ENCODE assay signal across 20 cellular contexts in genomic region chr17:4768281-4768680, GRCh38. TPM values are rescaled to one million over a fixed set of nuclear protein-coding genes. Genes with fewer than 3 reads are reported as not detected.
DNase-seq lines count a peak whose midpoint lies in the region; ATAC-seq and TF ChIP-seq lines count a peak whose summit lies in the region.
"Had no signal": no experiment of that assay in that cellular context is flagged by ENCODE, and none has a peak within 500 bp of the region (broad histone marks: within the 10 kb centered on the region; RNA-seq: fewer than 3 reads in every experiment).

No MANE protein-coding gene starts in this region.

- no peak overlapping the region for H3K4me3 ChIP-seq in muscle layer of duodenum (ENCODE audit: low read depth in 1 of 2, low read length in 2 of 2)

- H3K27me3 ChIP-seq in muscle layer of duodenum (ENCODE audit: low read depth, low read length) = no peaks in the 10 kb centered on the region

- CTCF ChIA-PET in activated B cell treated with CpG ODN at 0.5 μM for 24 hours (lab: Charles Lee) = no interaction called here

- H3K27ac Mint-ChIP-seq in activated B cell treated with CpG ODN at 0.5 μM for 24 hours (peak overlapping the region; percentile 3), nephron progenitor cell (no peak overlapping the region)
- H3K27ac Mint-ChIP-seq: HFFc6 had no signal

- H3K4me1 Mint-ChIP-seq in activated B cell treated with CpG ODN at 0.5 μM for 24 hours (peaks cover 5% of the 10 kb centered on the region), nephron progenitor cell (no peaks in the 10 kb centered on the region)

- H3K9me3 Mint-ChIP-seq in activated B cell treated with CpG ODN at 0.5 μM for 24 hours (no peaks in the 10 kb centered on the region), nephron progenitor cell (no peaks in the 10 kb centered on the region)
- H3K9me3 Mint-ChIP-seq: HFFc6 had no signal

- POLR2A ChIA-PET in activated B cell treated with CpG ODN at 0.5 μM for 24 hours (lab: Charles Lee) = no interaction called here

- intact Hi-C loops in activated B cell treated with CpG ODN at 0.5 μM for 24 hours (cut with micrococcal nuclease) = no loop called here

- no peaks in the 10 kb centered on the region for H3K9me3 ChIP-seq in muscle layer of duodenum (ENCODE audit: control insufficient read depth in 1 of 2, low read length in 2 of 2)

- no peaks in the 10 kb centered on the region for H3K36me3 ChIP-seq in muscle layer of duodenum (ENCODE audit: control insufficient read depth in 1 of 2, insufficient read depth in 2 of 2, low read length in 2 of 2)

- H3K36me3 Mint-ChIP-seq in activated B cell treated with CpG ODN at 0.5 μM for 24 hours (ENCODE audit: low read depth) (no peaks in the 10 kb centered on the region), nephron progenitor cell (ENCODE audit: low read depth) (no peaks in the 10 kb centered on the region)

- ATAC-seq in activated B cell treated with CpG ODN at 0.5 μM for 24 hours (ENCODE audit: low read depth) = no peak

- no peaks in the 10 kb centered on the region for H3K4me1 ChIP-seq in muscle layer of duodenum (ENCODE audit: control insufficient read depth in 1 of 2, insufficient read depth in 2 of 2, low read length in 2 of 2)

- H3K27me3 Mint-ChIP-seq in activated B cell treated with CpG ODN at 0.5 μM for 24 hours (peaks cover 14% of the 10 kb centered on the region), nephron progenitor cell (ENCODE audit: low read depth, poor library complexity) (peaks cover 23% of the 10 kb centered on the region)

- H3K4me3 Mint-ChIP-seq in activated B cell treated with CpG ODN at 0.5 μM for 24 hours = no peak overlapping the region
- H3K4me3 Mint-ChIP-seq in nephron progenitor cell = no peak overlapping the region
- H3K4me3 Mint-ChIP-seq: HFFc6 had no signal

- H3K27ac ChIP-seq in muscle layer of duodenum (ENCODE audit: low read length) = peak overlapping the region; percentile 23
- H3K27ac ChIP-seq: C4-2B, KMS-11 had no signal

- DNase-seq in CD1c-positive myeloid dendritic cell (ENCODE audit: extremely low spot score) (peak; percentile 87), MV-4-11 (lab: John Stamatoyannopoulos, UW) (peak; percentile 71), activated B cell treated with CpG ODN at 0.5 μM for 24 hours (no peak), NCI-H510A (lab: John Stamatoyannopoulos, UW) (no peak), nephron progenitor cell (no peak)
- no peak for DNase-seq in stimulated activated CD4-positive, alpha-beta T cell treated with anti-CD3 and anti-CD28 coated beads, Interleukin-4, amount 100 ng/mL, for 1 hour
- DNase-seq: GDM1; H7; HFFc6; NCI-H1092; NCI-H146; NCI-H2081; NCI-H748 treated with DMSO at 0.1 percent for 48 hours; NK-92 treated with Interleukin-12 subunit alpha and Interleukin-12 subunit beta, amount 100 ng/mL, for 24 hours had no signal

- no peak for TF ChIP-seq CTCF in activated B cell treated with CpG ODN at 0.5 μM for 24 hours (IDR thresholded peaks at IDR 0.05)
- TF ChIP-seq CTCF in nephron progenitor cell (IDR thresholded peaks at IDR 0.05) = no peak

RNA-seq across cellular contexts. Expression of gene TM4SF5, which starts 3.4 kb away (rescaled TPM):
- not detected in 2 replicates for total RNA-seq in activated B cell treated with CpG ODN at 0.5 μM for 24 hours
- total RNA-seq: Daoy, H7, HFFc6, NCI-H460, SK-MEL-5 had no signal

RNA-seq across cellular contexts. Expression of gene VMO1, which starts 17.9 kb away (rescaled TPM):
- total RNA-seq in activated B cell treated with CpG ODN at 0.5 μM for 24 hours = not detected in 2 replicates
- total RNA-seq: Daoy, H7, NCI-H460, SK-MEL-5 had no signal

RNA-seq across cellular contexts. Expression of gene GLTPD2, which starts 20.5 kb away (rescaled TPM):
- not detected in 2 replicates for total RNA-seq in activated B cell treated with CpG ODN at 0.5 μM for 24 hours
- total RNA-seq: Daoy, H7, HFFc6, NCI-H460, SK-MEL-5 had no signal

RNA-seq across cellular contexts. Expression of gene PSMB6, which starts 27.7 kb away (rescaled TPM):
- total RNA-seq in activated B cell treated with CpG ODN at 0.5 μM for 24 hours = 110 and 123 TPM in 2 replicates

RNA-seq across cellular contexts. Expression of gene CXCL16, which starts 28.6 kb away (rescaled TPM):
- 3.0 and 3.5 TPM in 2 replicates for total RNA-seq in activated B cell treated with CpG ODN at 0.5 μM for 24 hours

Comparison
In these comparisons a context has a peak if more than half of its experiments do, and no peak if none do; other contexts are left out.
1. DNase-seq: peak in CD1c-positive myeloid dendritic cell (single experiment) and MV-4-11 (single experiment); none in activated B cell treated with CpG ODN at 0.5 μM for 24 hours (single experiment), NCI-H510A (single experiment), nephron progenitor cell (single experiment) and stimulated activated CD4-positive, alpha-beta T cell treated with anti-CD3 and anti-CD28 coated beads, Interleukin-4, amount 100 ng/mL, for 1 hour (single experiment).